ENCODE assay signal across 10 cellular contexts in the genomic region with DNA sequence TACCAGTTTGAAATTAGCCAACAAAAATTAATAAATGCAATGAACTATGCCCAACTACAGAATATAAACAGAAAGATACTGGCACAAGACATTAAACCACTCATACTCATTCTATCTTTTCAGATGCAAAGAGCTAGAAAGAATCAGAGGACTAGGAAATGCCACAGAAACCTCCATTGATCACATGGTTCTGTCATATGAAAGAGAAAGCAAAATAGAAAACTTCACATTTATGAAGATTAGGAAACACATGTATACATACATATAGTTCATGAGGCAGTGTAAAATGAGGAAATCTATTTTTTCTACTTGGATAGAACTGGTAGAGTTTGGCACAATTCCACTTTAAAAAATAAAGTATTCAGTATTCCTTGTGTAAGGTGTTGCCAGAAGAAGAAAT.
DNase-seq lines count a peak whose midpoint lies in the region; ATAC-seq and TF ChIP-seq lines count a peak whose summit lies in the region.
"Had no signal": no experiment of that assay in that cellular context is flagged by ENCODE, and none has a peak within 500 bp of the region (broad histone marks: within the 10 kb centered on the region; RNA-seq: fewer than 3 reads in every experiment).

No MANE protein-coding gene starts in this region.

- intact Hi-C loops in CD14-positive monocyte (cut with micrococcal nuclease) (loop anchor here in 1 of 2 donors (5.0 to 10.0 kb wide), 2 partner anchors 33 to 280 kb away; no protein-coding TSS in a partner anchor), transverse colon (cut with DNase I; ENCODE audit: low total_unique reads) (no loop called here), lower leg skin (cut with DNase I; ENCODE audit: low total_unique reads) (no loop called here)
- intact Hi-C loops in activated T-helper 2 cell treated with anti-CD3 and anti-CD28 coated beads, Interferon-gamma antibody, Interleukin-2, Interleukin-4, amounts not matched to agents 10 μg/mL and 5 μg/mL and 100 μg/mL, durations not matched to agents 14 hours and 24 hours and 36 hours (cut with micrococcal nuclease): loop anchor here (1.0 to 10.0 kb wide), 5 partner anchors 72 to 1190 kb away; a partner anchor contains a TSS

- peaks cover 0 to 5% (median 0%) of the 10 kb centered on the region in 7 donors for H3K9me3 Mint-ChIP-seq in CD14-positive monocyte
- no peaks in the 10 kb centered on the region for H3K9me3 Mint-ChIP-seq in activated T-helper 2 cell treated with anti-CD3 and anti-CD28 coated beads, Interferon-gamma antibody, Interleukin-2, Interleukin-4, amounts not matched to agents 10 μg/mL and 5 μg/mL and 100 μg/mL, durations not matched to agents 14 hours and 24 hours and 36 hours

- H3K27me3 ChIP-seq in transverse colon: no peaks in the 10 kb centered on the region

- TF ChIP-seq POLR2A in transverse colon (IDR thresholded peaks at IDR 0.05) (no peak), lower leg skin (IDR thresholded peaks at IDR 0.05) (no peak)

- no peaks in the 10 kb centered on the region for H3K9me3 ChIP-seq in transverse colon

- H3K36me3 Mint-ChIP-seq in CD14-positive monocyte: no peaks in the 10 kb centered on the region
- H3K36me3 Mint-ChIP-seq in activated T-helper 2 cell treated with anti-CD3 and anti-CD28 coated beads, Interferon-gamma antibody, Interleukin-2, Interleukin-4, amounts not matched to agents 10 μg/mL and 5 μg/mL and 100 μg/mL, durations not matched to agents 14 hours and 24 hours and 36 hours (ENCODE audit: low read depth): peaks cover 21% of the 10 kb centered on the region

- in situ Hi-C loops in transverse colon (cut with MboI; ENCODE audit: low pct_ligation_motif_present in 1 of 4, low pct_unique_long_range_greater_than_20kb in 1 of 4, low sequenced_read_pairs in 3 of 4): no loop called here

- H3K27ac Mint-ChIP-seq in CD14-positive monocyte: peak overlapping the region; percentile 90 to 99 (median 99)
- peak overlapping the region; percentile 84 for H3K27ac Mint-ChIP-seq in activated T-helper 2 cell treated with anti-CD3 and anti-CD28 coated beads, Interferon-gamma antibody, Interleukin-2, Interleukin-4, amounts not matched to agents 10 μg/mL and 5 μg/mL and 100 μg/mL, durations not matched to agents 14 hours and 24 hours and 36 hours

- TF ChIP-seq EP300 in transverse colon (IDR thresholded peaks at IDR 0.05; ENCODE audit: low read depth): no peak

- no peak overlapping the region for H3K4me3 ChIP-seq in transverse colon
- no peak overlapping the region for H3K4me3 ChIP-seq in lower leg skin (ENCODE audit: low read depth, poor library complexity, severe bottlenecking)

- ATAC-seq in GM19395 (IDR thresholded peaks at IDR 0.05; ENCODE audit: unreplicated experiment) (peak; percentile 73), HG03139 (IDR thresholded peaks at IDR 0.05; ENCODE audit: unreplicated experiment) (peak; percentile 62)

- no peak for DNase-seq in CD14-positive monocyte (ENCODE audit: low spot score)
- DNase-seq in activated T-helper 2 cell treated with anti-CD3 and anti-CD28 coated beads, Interferon-gamma antibody, Interleukin-2, Interleukin-4, amounts not matched to agents 10 μg/mL and 5 μg/mL and 100 μg/mL, durations not matched to agents 14 hours and 24 hours and 36 hours (ENCODE audit: low spot score): no peak
- no peak for DNase-seq in DMS153 treated with DMSO at 0.1 percent for 48 hours (lab: John Stamatoyannopoulos, UW; ENCODE audit: unreplicated experiment)
- no peak for DNase-seq in transverse colon
- DNase-seq in lower leg skin (ENCODE audit: low spot score in 2 of 2): no peak
- no peak for DNase-seq in amniotic stem cell (lab: John Stamatoyannopoulos, UW)
- DNase-seq: NCI-H1048, retina had no signal

- peaks cover 0 to 2% (median 0%) of the 10 kb centered on the region in 3 donors for H3K27me3 Mint-ChIP-seq in CD14-positive monocyte (ENCODE audit: low read depth in 3 of 3)
- no peaks in the 10 kb centered on the region for H3K27me3 Mint-ChIP-seq in activated T-helper 2 cell treated with anti-CD3 and anti-CD28 coated beads, Interferon-gamma antibody, Interleukin-2, Interleukin-4, amounts not matched to agents 10 μg/mL and 5 μg/mL and 100 μg/mL, durations not matched to agents 14 hours and 24 hours and 36 hours (ENCODE audit: low read depth)

- H3K27ac ChIP-seq in transverse colon: peak overlapping the region in 2 of 4 donors; percentile 63 to 70

- H3K4me3 Mint-ChIP-seq in CD14-positive monocyte: peak overlapping the region in 1 of 2 donors; percentile 21
- peak overlapping the region; percentile 37 for H3K4me3 Mint-ChIP-seq in activated T-helper 2 cell treated with anti-CD3 and anti-CD28 coated beads, Interferon-gamma antibody, Interleukin-2, Interleukin-4, amounts not matched to agents 10 μg/mL and 5 μg/mL and 100 μg/mL, durations not matched to agents 14 hours and 24 hours and 36 hours (ENCODE audit: low read depth)

- no peaks in the 10 kb centered on the region for H3K36me3 ChIP-seq in transverse colon

- TF ChIP-seq CTCF in CD14-positive monocyte (IDR thresholded peaks at IDR 0.05) (no peak), transverse colon (IDR thresholded peaks at IDR 0.05) (no peak), lower leg skin (IDR thresholded peaks at IDR 0.05) (no peak)

- peaks cover 67% of the 10 kb centered on the region for H3K4me1 Mint-ChIP-seq in CD14-positive monocyte
- peaks cover 77% of the 10 kb centered on the region for H3K4me1 Mint-ChIP-seq in activated T-helper 2 cell treated with anti-CD3 and anti-CD28 coated beads, Interferon-gamma antibody, Interleukin-2, Interleukin-4, amounts not matched to agents 10 μg/mL and 5 μg/mL and 100 μg/mL, durations not matched to agents 14 hours and 24 hours and 36 hours (ENCODE audit: low read depth)

- H3K4me1 ChIP-seq in transverse colon: peaks cover 6 to 29% (median 8%) of the 10 kb centered on the region in 4 donors
